7 cellular contexts compared by ENCODE assay signal in the genomic region with DNA sequence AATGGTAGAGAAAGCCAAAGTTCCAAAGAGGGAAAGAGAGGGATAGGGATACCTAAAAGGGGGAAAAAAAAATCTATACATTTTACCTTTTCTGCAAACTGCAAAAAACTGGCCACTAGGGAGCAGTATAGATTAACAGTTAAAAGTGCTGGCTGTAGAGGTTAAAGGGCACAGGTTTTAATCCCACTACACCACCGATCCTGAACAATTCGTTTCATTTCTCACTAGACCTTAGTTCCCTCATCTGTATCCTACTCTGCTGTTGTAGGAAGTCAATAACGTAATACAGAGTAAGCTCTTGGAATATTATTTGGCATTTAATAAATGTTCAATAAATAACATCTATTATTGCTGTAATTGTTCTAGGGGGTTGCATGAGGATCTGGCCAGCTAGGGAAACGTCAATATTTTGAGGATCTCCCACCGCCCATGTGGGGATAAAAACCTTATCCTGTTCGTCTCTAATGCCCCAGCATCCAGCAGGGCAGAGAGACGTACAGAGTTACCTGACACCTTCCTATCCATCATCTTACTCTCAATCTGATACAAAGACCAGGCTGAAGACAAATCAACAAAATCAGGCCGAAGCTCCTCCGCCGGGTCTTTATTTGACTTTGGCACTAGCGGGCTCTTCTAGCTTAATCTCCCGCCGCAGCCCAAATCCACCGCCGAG. TPM values are rescaled to one million over a fixed set of nuclear protein-coding genes. Genes with fewer than 3 reads are reported as not detected.
DNase-seq lines count a peak whose midpoint lies in the region; ATAC-seq and TF ChIP-seq lines count a peak whose summit lies in the region.

No MANE protein-coding gene starts in this region.

- H3K4me3 ChIP-seq in DOHH2 (ENCODE audit: low read length) (peak overlapping the region; percentile 95), kidney epithelial cell (ENCODE audit: low read depth, low read length) (peak overlapping the region; percentile 97)
- peak overlapping the region; percentile 83 for H3K4me3 ChIP-seq in Jurkat, Clone E6-1 (ENCODE audit: low read length)

- peaks cover 3% of the 10 kb centered on the region; the same call in 1 of the 2 replicates for H3F3A ChIP-seq in DOHH2 (ENCODE audit: control insufficient read depth, insufficient read depth)

- H3K27ac ChIP-seq in DOHH2 (ENCODE audit: low read depth, low read length): peak overlapping the region; percentile 44

- peak; percentile 71 for TF ChIP-seq CTCF in DOHH2 (IDR thresholded peaks at IDR 0.05; ENCODE audit: low read depth, low read length, poor library complexity, severe bottlenecking)
- TF ChIP-seq CTCF in kidney epithelial cell (IDR thresholded peaks at IDR 0.05; ENCODE audit: insufficient read depth, low read length, poor library complexity, severe bottlenecking): peak; percentile 60

- H3K9me3 ChIP-seq in DOHH2 (ENCODE audit: control insufficient read depth, insufficient read depth, low read length): no peaks in the 10 kb centered on the region

- ATAC-seq in GM21367 (IDR thresholded peaks at IDR 0.05; ENCODE audit: unreplicated experiment): peak; percentile 4

- H3K4me2 ChIP-seq in DOHH2 (ENCODE audit: low read length): peak overlapping the region; percentile 78

- peak; percentile 69 for DNase-seq in Jurkat, Clone E6-1 (ENCODE audit: low read depth, low spot score)
- DNase-seq in OCI-M2 (lab: John Stamatoyannopoulos, UW; ENCODE audit: unreplicated experiment) (peak; percentile 44), cerebellum (ENCODE audit: low spot score) (peak; percentile 70), kidney epithelial cell (ENCODE audit: low read depth) (peak; percentile 21)
- DNase-seq in stimulated activated CD8-positive, alpha-beta memory T cell treated with anti-CD3 and anti-CD28 coated beads, Interleukin-7, amount 100 ng/mL, for 24 hours (ENCODE audit: low read depth): peak; percentile 0

- peaks cover 59% of the 10 kb centered on the region for H3K79me2 ChIP-seq in DOHH2 (ENCODE audit: control insufficient read depth, low read length)

- H3K27me3 ChIP-seq in DOHH2 (ENCODE audit: control insufficient read depth, low read length): no peaks in the 10 kb centered on the region
- H3K27me3 ChIP-seq in kidney epithelial cell (ENCODE audit: control insufficient read depth, insufficient read depth, low read length): no peaks in the 10 kb centered on the region

- H3K4me1 ChIP-seq in DOHH2 (ENCODE audit: control insufficient read depth, low read length): peaks cover 18% of the 10 kb centered on the region

- no peaks in the 10 kb centered on the region for H4K20me1 ChIP-seq in DOHH2 (ENCODE audit: control insufficient read depth, insufficient read depth, low read depth, low read length)

- H3K36me3 ChIP-seq in DOHH2 (ENCODE audit: control insufficient read depth, low read length) (peaks cover 73% of the 10 kb centered on the region), kidney epithelial cell (ENCODE audit: control insufficient read depth, insufficient read depth, low read length) (no peaks in the 10 kb centered on the region)

- no peaks in the 10 kb centered on the region for H3K9me2 ChIP-seq in DOHH2 (replicated peaks; ENCODE audit: control insufficient read depth, low read length)

RNA-seq across cellular contexts. Expression of a gene that starts 0.8 kb away (rescaled TPM):
- polyA plus RNA-seq in Jurkat, Clone E6-1 (2012; ENCODE audit: insufficient read depth, insufficient read length): 44.0 TPM
- total RNA-seq in cerebellum (15.5 TPM), kidney epithelial cell (22.1 and 28.5 TPM in 2 replicates)

RNA-seq across cellular contexts. Expression of a gene that starts 0.8 kb away (rescaled TPM):
- polyA plus RNA-seq in Jurkat, Clone E6-1 (2012; ENCODE audit: insufficient read depth, insufficient read length): 61.1 TPM
- total RNA-seq in cerebellum: 19.2 TPM
- total RNA-seq in kidney epithelial cell: 30.1 and 34.4 TPM in 2 replicates

RNA-seq across cellular contexts. Expression of a gene that starts 28.6 kb away (rescaled TPM):
- not detected for polyA plus RNA-seq in Jurkat, Clone E6-1 (2012; ENCODE audit: insufficient read depth, insufficient read length)
- total RNA-seq in cerebellum: not detected
- total RNA-seq in kidney epithelial cell: not detected in 2 replicates

RNA-seq across cellular contexts. Expression of a gene that starts 53.3 kb away (rescaled TPM):
- 13.2 TPM for polyA plus RNA-seq in Jurkat, Clone E6-1 (2012; ENCODE audit: insufficient read depth, insufficient read length)
- total RNA-seq in cerebellum: 9.5 TPM
- 19.8 and 20.9 TPM in 2 replicates for total RNA-seq in kidney epithelial cell

RNA-seq across cellular contexts. Expression of a gene that starts 53.5 kb away (rescaled TPM):
- 24.1 TPM for polyA plus RNA-seq in Jurkat, Clone E6-1 (2012; ENCODE audit: insufficient read depth, insufficient read length)
- total RNA-seq in cerebellum: 23.0 TPM
- total RNA-seq in kidney epithelial cell: 17.2 and 17.7 TPM in 2 replicates

Comparison
In these comparisons a context has a peak if more than half of its experiments do, and no peak if none do; other contexts are left out.
1. Peak in every context shown above with its lines: DNase-seq, ATAC-seq, H3K4me3 ChIP-seq and H3K27ac ChIP-seq.
2. DNase-seq: peak in every context shown above with its lines; median percentile 70 in cerebellum; 69 in Jurkat, Clone E6-1; 44 in OCI-M2; 21 in kidney epithelial cell; 0 in stimulated activated CD8-positive, alpha-beta memory T cell treated with anti-CD3 and anti-CD28 coated beads, Interleukin-7, amount 100 ng/mL, for 24 hours.